Comparison of ENCODE assay signal across 1 cellular context in the genomic region with DNA sequence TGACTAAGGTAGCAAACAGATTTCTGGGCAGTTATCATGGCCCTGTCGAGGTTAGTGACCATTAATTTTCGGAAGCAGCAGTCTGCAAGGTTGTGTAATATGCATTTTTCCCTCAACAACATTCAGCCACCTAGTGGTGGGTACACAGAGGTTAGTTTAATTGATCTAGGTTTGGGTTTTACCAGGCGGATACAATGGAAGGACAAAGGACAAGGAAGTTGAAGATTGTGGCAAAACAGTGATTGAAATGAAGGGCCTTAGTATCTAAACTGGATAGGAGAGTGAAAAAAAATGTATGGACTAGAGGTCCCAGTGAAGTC.
TF ChIP-seq lines count a peak whose summit lies in the region.

No MANE protein-coding gene starts in this region.

TF ChIP-seq in endothelial cell of umbilical vein, 7 proteins besides CTCF, POLR2A, EP300 and RAD21:
- no peak for TF ChIP-seq FOS (IDR thresholded peaks at IDR 0.05; ENCODE audit: borderline replicate concordance, insufficient read depth, low read length)
- TF ChIP-seq JUN (IDR thresholded peaks at IDR 0.05; ENCODE audit: borderline replicate concordance, insufficient read depth, insufficient read length, low read depth): no peak
- TF ChIP-seq, protein P1, sequence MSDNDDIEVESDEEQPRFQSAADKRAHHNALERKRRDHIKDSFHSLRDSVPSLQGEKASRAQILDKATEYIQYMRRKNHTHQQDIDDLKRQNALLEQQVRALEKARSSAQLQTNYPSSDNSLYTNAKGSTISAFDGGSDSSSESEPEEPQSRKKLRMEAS (IDR thresholded peaks at IDR 0.05; ENCODE audit: insufficient read depth, insufficient read length): no peak
- no peak for TF ChIP-seq GATA2 (IDR thresholded peaks at IDR 0.05; ENCODE audit: insufficient read depth, insufficient read length, low read depth, low read length)
- no peak for TF ChIP-seq EZH2 (IDR thresholded peaks at IDR 0.05; ENCODE audit: borderline replicate concordance, low read depth, low read length, severe bottlenecking)
- no peak for TF ChIP-seq MYC (IDR thresholded peaks at IDR 0.05; ENCODE audit: low read depth, low read length)
- TF ChIP-seq POLR2AphosphoS5 (IDR thresholded peaks at IDR 0.05; ENCODE audit: insufficient read depth, low read depth, low read length): no peak
